ENCODE assay signal across 8 cellular contexts in the genomic region with DNA sequence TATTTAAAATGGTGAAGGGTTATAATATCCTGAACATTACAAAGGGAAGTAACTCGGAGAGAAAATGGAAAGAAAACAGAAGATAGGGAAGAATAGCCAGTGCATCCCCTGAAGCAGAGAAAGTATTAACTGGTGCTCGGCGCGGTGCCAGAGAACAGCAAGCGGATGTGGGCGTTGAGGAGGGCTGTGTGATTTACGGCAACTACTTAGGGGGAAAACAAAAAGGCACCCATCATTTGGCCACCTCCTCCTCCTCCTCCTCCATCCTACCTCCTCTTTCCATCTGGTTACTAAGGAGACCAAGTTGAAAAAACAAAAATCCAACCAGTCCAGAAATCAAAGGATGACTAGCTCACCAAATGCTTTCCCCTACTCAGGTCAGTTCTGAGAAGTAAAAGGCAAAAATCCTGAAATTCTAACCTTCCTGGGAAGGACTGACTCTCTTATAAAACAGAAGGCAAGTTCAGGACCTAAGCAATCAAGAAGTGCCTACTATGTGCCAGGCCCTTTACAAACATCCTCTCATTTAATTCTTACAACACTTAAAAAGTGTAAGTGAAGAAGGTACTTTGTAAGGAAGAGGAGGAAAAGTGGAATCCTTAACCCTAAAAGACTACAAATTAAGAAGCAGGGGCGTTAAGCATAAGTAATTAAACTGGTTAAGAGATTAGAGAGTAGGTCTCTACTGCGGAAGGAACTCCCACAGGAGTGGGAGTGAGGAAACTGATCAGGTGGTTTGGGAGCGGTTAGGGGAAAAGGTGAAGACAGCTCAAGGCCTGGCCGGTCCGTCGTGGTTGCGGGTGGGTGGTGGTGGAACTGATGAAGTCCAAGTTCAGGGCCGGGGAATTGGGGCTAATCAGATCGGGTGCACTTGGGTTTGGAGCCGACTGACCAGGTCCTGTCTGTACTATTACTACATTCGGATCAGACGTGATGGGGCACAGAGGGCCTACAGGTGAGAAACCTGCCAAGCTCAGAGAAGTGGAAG. TPM values are rescaled to one million over a fixed set of nuclear protein-coding genes. Genes with fewer than 3 reads are reported as not detected.
DNase-seq lines count a peak whose midpoint lies in the region; ATAC-seq and TF ChIP-seq lines count a peak whose summit lies in the region.

No MANE protein-coding gene starts in this region.

- no TSS peak for BruUV-seq in HCT116 (replicated peaks; lab: Mats Ljungman, UMichigan)

- TF ChIP-seq RAD21 in HCT116 (IDR thresholded peaks at IDR 0.05; ENCODE audit: low read depth): no peak

- H3K36me3 ChIP-seq in HCT116 (ENCODE audit: control insufficient read depth in 1 of 2, insufficient read depth in 2 of 2, low read length in 2 of 2) (peaks cover 0 to 2% of the 10 kb centered on the region in 2 experiments; a peak in 2 of 4 replicates), NT2/D1 (ENCODE audit: insufficient read depth, insufficient read length, low read length) (peaks cover 30% of the 10 kb centered on the region), iPS-15b (ENCODE audit: control insufficient read depth, insufficient read depth, low read length) (no peaks in the 10 kb centered on the region), spleen (peaks cover 0 to 41% (median 21%) of the 10 kb centered on the region in 6 donors)

- TF ChIP-seq POLR2A in HCT116 (IDR thresholded peaks at IDR 0.05; ENCODE audit: borderline replicate concordance, extremely low read depth, insufficient read depth, insufficient read length) (no peak), spleen (IDR thresholded peaks at IDR 0.05) (no peak)

- no peaks in the 10 kb centered on the region for H3K9me3 ChIP-seq in HCT116 (ENCODE audit: control insufficient read depth in 1 of 2, insufficient read depth in 1 of 2, low read depth in 1 of 2, low read length in 2 of 2)
- H3K9me3 ChIP-seq in NT2/D1 (ENCODE audit: insufficient read depth, low read length): no peaks in the 10 kb centered on the region
- H3K9me3 ChIP-seq in iPS-15b (ENCODE audit: control insufficient read depth, insufficient read depth, low read length): no peaks in the 10 kb centered on the region
- no peaks in the 10 kb centered on the region for H3K9me3 ChIP-seq in spleen

- POLR2A ChIA-PET in HCT116 (lab: Charles Lee): no interaction called here

- peak; percentile 33 for DNase-seq in CD1c-positive myeloid dendritic cell (ENCODE audit: extremely low spot score)
- DNase-seq in HCT116 (ENCODE audit: low read depth, low spot score): no peak
- no peak for DNase-seq in NT2/D1 (ENCODE audit: low read depth, low spot score)
- DNase-seq in amniotic epithelial cell (ENCODE audit: low read depth): peak; percentile 49
- DNase-seq in spleen: no peak
- no peak for DNase-seq in effector CD8-positive, alpha-beta T cell (lab: John Stamatoyannopoulos, UW)
- DNase-seq in HPDE6-E6E7 (ENCODE audit: extremely low spot score): no peak

- TF ChIP-seq CTCF in HCT116 (IDR thresholded peaks at IDR 0.05 in 2 of 3, conservative IDR thresholded peaks at IDR 0.05 in 1 of 3; ENCODE audit: borderline replicate concordance in 1 of 3, insufficient read depth in 1 of 3, low read depth in 2 of 3, low read length in 2 of 3) (no peak), spleen (IDR thresholded peaks at IDR 0.05 in 8 of 11, conservative IDR thresholded peaks at IDR 0.05 in 3 of 11) (no peak)

- H3K9me2 ChIP-seq in HCT116 (ENCODE audit: insufficient read depth): no peaks in the 10 kb centered on the region

- H3K79me2 ChIP-seq in HCT116 (ENCODE audit: insufficient read depth, low read length): peaks cover 54% of the 10 kb centered on the region

- ATAC-seq in HCT116: peak; percentile 35

- no peaks in the 10 kb centered on the region for H3K27me3 ChIP-seq in HCT116 (ENCODE audit: insufficient read depth, low read length)
- H3K27me3 ChIP-seq in NT2/D1 (ENCODE audit: insufficient read depth, insufficient read length): no peaks in the 10 kb centered on the region
- no peaks in the 10 kb centered on the region for H3K27me3 ChIP-seq in iPS-15b (ENCODE audit: control insufficient read depth, insufficient read depth, low read length)
- no peaks in the 10 kb centered on the region for H3K27me3 ChIP-seq in spleen (replicated peaks in 1 of 7)

- peak overlapping the region; percentile 90 for H3K4me2 ChIP-seq in HCT116 (ENCODE audit: low read length)

- peak overlapping the region; percentile 76 for H3K9ac ChIP-seq in HCT116 (ENCODE audit: low read length)
- H3K9ac ChIP-seq in NT2/D1 (ENCODE audit: insufficient read length, low read depth): peak overlapping the region; percentile 86
- H3K9ac ChIP-seq in iPS-15b (ENCODE audit: low read depth, low read length): peak overlapping the region; percentile 79

- H3K27ac ChIP-seq in HCT116 (ENCODE audit: low read depth, low read length) (0 out of 2 replicates have a peak overlapping the region, but pooled peaks have one; percentile 28), spleen (peak overlapping the region in 5 of 8 donors; percentile 1 to 83 (median 78))

- H3K4me3 ChIP-seq in HCT116 (replicated peaks in 1 of 2; ENCODE audit: low read depth in 1 of 2, low read length in 2 of 2): peak overlapping the region; percentile 93 to 94
- H3K4me3 ChIP-seq in NT2/D1 (ENCODE audit: insufficient read length, low read depth): peak overlapping the region; percentile 96
- H3K4me3 ChIP-seq in iPS-15b (ENCODE audit: low read depth, low read length): peak overlapping the region; percentile 94
- peak overlapping the region; percentile 56 to 90 (median 88) for H3K4me3 ChIP-seq in spleen

- intact Hi-C loops in HCT116 (cut with micrococcal nuclease) (no loop called here), spleen (cut with DNase I; ENCODE audit: low total_unique reads) (no loop called here)

- no peaks in the 10 kb centered on the region for H4K20me1 ChIP-seq in HCT116 (ENCODE audit: insufficient read depth)

- WGBS in spleen, 5 donors: 22 to 32% (median 26%) methylated on average over 19 of the region's 19 CpGs

- CTCF ChIA-PET in HCT116 (lab: Charles Lee): no interaction called here

- no peak overlapping the region for H2AFZ ChIP-seq in HCT116 (ENCODE audit: low read depth, low read length, poor library complexity, severe bottlenecking)

- RAD21 ChIA-PET in HCT116 (lab: Charles Lee; ENCODE audit: low non-redundant PET in 1 of 2, low total read pairs in 2 of 2, uncharacterized antibody in 2 of 2, unreplicated experiment in 2 of 2): no interaction called here

- H3K4me1 ChIP-seq in HCT116 (ENCODE audit: control insufficient read depth in 1 of 2, insufficient read depth in 2 of 2, low read length in 2 of 2) (peaks cover 2 to 26% of the 10 kb centered on the region in 2 experiments; a peak in 2 of 4 replicates), NT2/D1 (ENCODE audit: insufficient read depth, insufficient read length) (no peaks in the 10 kb centered on the region), iPS-15b (ENCODE audit: control insufficient read depth, insufficient read depth, low read length) (peaks cover 2% of the 10 kb centered on the region), spleen (peaks cover 6 to 65% (median 30%) of the 10 kb centered on the region in 6 donors)

TF ChIP-seq in HCT116, 20 proteins besides CTCF, POLR2A, EP300 and RAD21 (continues in another document):
- TF ChIP-seq YY1 (IDR thresholded peaks at IDR 0.05; ENCODE audit: extremely low read depth, insufficient replicate concordance, low read depth, low read length): no peak
- TF ChIP-seq EZH2 (IDR thresholded peaks at IDR 0.05): no peak
- no peak for TF ChIP-seq SRF (IDR thresholded peaks at IDR 0.05; ENCODE audit: low read depth)
- TF ChIP-seq JUND (IDR thresholded peaks at IDR 0.05): no peak
- no peak for TF ChIP-seq ZBTB33 (IDR thresholded peaks at IDR 0.05; ENCODE audit: extremely low read depth, insufficient replicate concordance, low read length)
- no peak for TF ChIP-seq SP1 (IDR thresholded peaks at IDR 0.05; ENCODE audit: low read depth)
- no peak for TF ChIP-seq REST (IDR thresholded peaks at IDR 0.05; ENCODE audit: low read depth)
- TF ChIP-seq CEBPB (IDR thresholded peaks at IDR 0.05; ENCODE audit: low read depth): no peak

RNA-seq across cellular contexts. Expression of gene MED27, which starts 1.0 kb away (rescaled TPM):
- total RNA-seq in HCT116 (2021; ENCODE audit: unreplicated experiment) (26.9 TPM), spleen (10 to 100 TPM; 14.2 to 22.4 (median 16.0) TPM)
- polyA plus RNA-seq in HCT116 (2012): 37.6 and 37.8 TPM in 2 replicates
- 10 to 100 TPM; 13.1 to 16.8 (median 16.1) TPM for polyA plus RNA-seq in spleen

Comparison
In these comparisons a context has a peak if more than half of its experiments do, and no peak if none do; other contexts are left out.
1. DNase-seq: peak in CD1c-positive myeloid dendritic cell (single experiment) and amniotic epithelial cell (single experiment); none in HCT116 (single experiment), NT2/D1 (single experiment), spleen (single experiment), effector CD8-positive, alpha-beta T cell (single experiment) and HPDE6-E6E7 (single experiment).
2. Peak in every context shown above with its lines, with median percentiles within 50 percentile points of each other: H3K4me3 ChIP-seq and H3K9ac ChIP-seq.